Comparison of ENCODE assay signal across 24 cellular contexts in the genomic region with DNA sequence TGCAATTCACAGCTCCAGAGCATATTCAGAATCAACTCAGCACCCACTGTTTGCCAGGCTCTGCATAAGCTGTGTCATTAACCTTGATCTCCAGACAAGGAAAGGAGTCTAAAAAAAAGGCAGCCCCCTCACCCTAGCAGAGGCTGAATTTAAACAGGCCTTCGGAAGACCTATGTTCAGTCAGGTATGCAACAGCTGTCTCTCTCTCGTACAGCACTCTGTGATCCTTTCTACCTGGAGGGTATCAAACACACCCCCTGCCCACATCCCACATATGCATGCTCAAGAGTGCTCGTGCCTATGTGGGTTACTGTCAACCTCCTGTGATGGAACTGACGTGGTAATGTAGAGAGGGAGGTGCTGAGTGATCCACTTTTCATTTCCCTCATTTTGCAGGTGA. TPM values are rescaled to one million over a fixed set of nuclear protein-coding genes. Genes with fewer than 3 reads are reported as not detected.
DNase-seq lines count a peak whose midpoint lies in the region; ATAC-seq and TF ChIP-seq lines count a peak whose summit lies in the region.
"Had no signal": no experiment of that assay in that cellular context is flagged by ENCODE, and none has a peak within 500 bp of the region (broad histone marks: within the 10 kb centered on the region; RNA-seq: fewer than 3 reads in every experiment).

No MANE protein-coding gene starts in this region.

- ATAC-seq in stimulated activated naive B cell treated with anti-CD40 and anti-IgM and Interleukin-4, amounts not matched to agents 10 μg/mL and 1 μg/mL and 100 μg/mL, for 72 hours (replicated peaks), result no peak
- ATAC-seq: body of pancreas, left ventricle myocardium superior, PC-3, SK-N-SH treated with all-trans-retinoic acid at 6 μM for 48 hours had no signal

- peaks cover 80% of the 10 kb centered on the region for H3K36me3 Mint-ChIP-seq in activated naive CD4-positive, alpha-beta T cell treated with anti-CD3 and anti-CD28 coated beads for 36 hours (ENCODE audit: low read depth)
- peaks cover 37 to 62% of the 10 kb centered on the region in 2 donors for H3K36me3 Mint-ChIP-seq in stimulated activated naive B cell treated with anti-CD40 and anti-IgM and Interleukin-4, amounts not matched to agents 10 μg/mL and 1 μg/mL and 100 μg/mL, for 72 hours

- intact Hi-C loops in activated naive CD4-positive, alpha-beta T cell treated with anti-CD3 and anti-CD28 coated beads for 36 hours (cut with micrococcal nuclease), result no loop called here

- H3K27ac ChIP-seq in VCaP (peak overlapping the region; percentile 43), caudate nucleus (ENCODE audit: low read depth, low read length) (peak overlapping the region; percentile 13)
- H3K27ac ChIP-seq: BLaER1, body of pancreas, skin epidermis had no signal

- H3K9me3 Mint-ChIP-seq in activated naive CD4-positive, alpha-beta T cell treated with anti-CD3 and anti-CD28 coated beads for 36 hours, result no peaks in the 10 kb centered on the region
- no peaks in the 10 kb centered on the region for H3K9me3 Mint-ChIP-seq in stimulated activated naive B cell treated with anti-CD40 and anti-IgM and Interleukin-4, amounts not matched to agents 10 μg/mL and 1 μg/mL and 100 μg/mL, for 72 hours
- H3K9me3 Mint-ChIP-seq: activated CD4-positive, alpha-beta T cell treated with anti-CD3 and anti-CD28 coated beads, Interleukin-2, amount 10 ng/mL, durations not matched to agents 7 days and 5 days; HFFc6; naive B cell; type B pancreatic cell had no signal

- peak overlapping the region; percentile 77 for H3K27ac Mint-ChIP-seq in activated naive CD4-positive, alpha-beta T cell treated with anti-CD3 and anti-CD28 coated beads for 36 hours
- H3K27ac Mint-ChIP-seq in stimulated activated naive B cell treated with anti-CD40 and anti-IgM and Interleukin-4, amounts not matched to agents 10 μg/mL and 1 μg/mL and 100 μg/mL, for 72 hours, result peak overlapping the region; percentile 25
- H3K27ac Mint-ChIP-seq: HFFc6, type B pancreatic cell had no signal

- TF ChIP-seq CTCF in VCaP (conservative IDR thresholded peaks at IDR 0.05), result no peak

- H3K4me3 Mint-ChIP-seq in activated naive CD4-positive, alpha-beta T cell treated with anti-CD3 and anti-CD28 coated beads for 36 hours, result peak overlapping the region; percentile 16
- no peak overlapping the region for H3K4me3 Mint-ChIP-seq in stimulated activated naive B cell treated with anti-CD40 and anti-IgM and Interleukin-4, amounts not matched to agents 10 μg/mL and 1 μg/mL and 100 μg/mL, for 72 hours
- H3K4me3 Mint-ChIP-seq: activated CD4-positive, alpha-beta T cell treated with anti-CD3 and anti-CD28 coated beads, Interleukin-2, amount 10 ng/mL, durations not matched to agents 7 days and 5 days; HFFc6; naive B cell; type B pancreatic cell had no signal

- H3K4me1 Mint-ChIP-seq in activated naive CD4-positive, alpha-beta T cell treated with anti-CD3 and anti-CD28 coated beads for 36 hours (ENCODE audit: low read depth), result peaks cover 76% of the 10 kb centered on the region
- peaks cover 30% of the 10 kb centered on the region in 2 donors for H3K4me1 Mint-ChIP-seq in stimulated activated naive B cell treated with anti-CD40 and anti-IgM and Interleukin-4, amounts not matched to agents 10 μg/mL and 1 μg/mL and 100 μg/mL, for 72 hours

- H3K27me3 Mint-ChIP-seq in activated naive CD4-positive, alpha-beta T cell treated with anti-CD3 and anti-CD28 coated beads for 36 hours (ENCODE audit: low read depth), result no peaks in the 10 kb centered on the region
- no peaks in the 10 kb centered on the region for H3K27me3 Mint-ChIP-seq in stimulated activated naive B cell treated with anti-CD40 and anti-IgM and Interleukin-4, amounts not matched to agents 10 μg/mL and 1 μg/mL and 100 μg/mL, for 72 hours
- H3K27me3 Mint-ChIP-seq: activated CD4-positive, alpha-beta T cell treated with anti-CD3 and anti-CD28 coated beads, Interleukin-2, amount 10 ng/mL, durations not matched to agents 7 days and 5 days; naive B cell; type B pancreatic cell had no signal

- CTCF ChIA-PET in activated naive CD4-positive, alpha-beta T cell treated with anti-CD3 and anti-CD28 coated beads for 36 hours (lab: Charles Lee), result no interaction called here

- DNase-seq in activated naive CD4-positive, alpha-beta T cell treated with anti-CD3 and anti-CD28 coated beads for 36 hours, result no peak
- no peak for DNase-seq in activated naive CD4-positive, alpha-beta T cell (lab: John Stamatoyannopoulos, UW)
- peak in 37 of 61 donors; percentile 7 to 92 (median 43) for DNase-seq in caudate nucleus (lab: John Stamatoyannopoulos, UW)
- DNase-seq in stimulated activated naive B cell treated with anti-CD40 and anti-IgM and Interleukin-4, amounts not matched to agents 10 μg/mL and 1 μg/mL and 100 μg/mL, for 72 hours, result no peak
- no peak for DNase-seq in NCI-H446 treated with DMSO at 0.1 percent for 48 hours (lab: John Stamatoyannopoulos, UW)
- DNase-seq in GDM1 (lab: John Stamatoyannopoulos, UW), result no peak
- no peak for DNase-seq in activated CD4-positive, CD25-positive, alpha-beta regulatory T cell (lab: John Stamatoyannopoulos, UW)
- DNase-seq: activated CD4-positive, alpha-beta T cell treated with anti-CD3 and anti-CD28 coated beads, Interleukin-2, amount 10 ng/mL, durations not matched to agents 7 days and 5 days; body of pancreas; Caco-2; cerebellar nuclear complex; GF-D8; GOT3; HFFc6; Kasumi-1; left ventricle myocardium superior; naive B cell; NCI-H510A; PC-3 had no signal

RNA-seq across cellular contexts. Expression of gene PLAGL2, which starts 8.5 kb away (rescaled TPM):
- total RNA-seq in activated naive CD4-positive, alpha-beta T cell treated with anti-CD3 and anti-CD28 coated beads for 36 hours, result 10 to 100 TPM; 63.3 to 64.9 TPM

RNA-seq across cellular contexts. Expression of gene POFUT1, which starts 8.7 kb away (rescaled TPM):
- total RNA-seq in activated naive CD4-positive, alpha-beta T cell treated with anti-CD3 and anti-CD28 coated beads for 36 hours, result 10 to 100 TPM; 37.1 to 38.9 TPM

Comparison
In these comparisons a context has a peak if more than half of its experiments do, and no peak if none do; other contexts are left out.
1. DNase-seq: peak in caudate nucleus (37 of 61); none in activated naive CD4-positive, alpha-beta T cell treated with anti-CD3 and anti-CD28 coated beads for 36 hours (single experiment), activated naive CD4-positive, alpha-beta T cell (0 of 4), stimulated activated naive B cell treated with anti-CD40 and anti-IgM and Interleukin-4, amounts not matched to agents 10 μg/mL and 1 μg/mL and 100 μg/mL, for 72 hours (single experiment), NCI-H446 treated with DMSO at 0.1 percent for 48 hours (single experiment), GDM1 (single experiment) and activated CD4-positive, CD25-positive, alpha-beta regulatory T cell (0 of 4).